ENCODE assay signal across 14 cellular contexts in genomic region chr7:56091591-56091990, GRCh38. TPM values are rescaled to one million over a fixed set of nuclear protein-coding genes. Genes with fewer than 3 reads are reported as not detected.
A peak's percentile ranks its signal among the peaks of the same experiment; 100 is the strongest.
DNase-seq lines count a peak whose midpoint lies in the region; ATAC-seq and TF ChIP-seq lines count a peak whose summit lies in the region.
"Had no signal": no experiment of that assay in that cellular context is flagged by ENCODE, and none has a peak within 500 bp of the region (broad histone marks: within the 10 kb centered on the region; RNA-seq: fewer than 3 reads in every experiment).

No MANE protein-coding gene starts in this region.

- H3K4me1 ChIP-seq in heart right ventricle = peaks cover 3 to 33% (median 25%) of the 10 kb centered on the region in 9 donors
- peaks cover 33% of the 10 kb centered on the region for H3K4me1 ChIP-seq in psoas muscle
- H3K4me1 ChIP-seq: BE2C had no signal

- H3K36me3 ChIP-seq in heart right ventricle (peaks cover 0 to 30% (median 12%) of the 10 kb centered on the region in 9 donors), psoas muscle (ENCODE audit: insufficient read depth in 1 of 2, low read depth in 1 of 2) (peaks cover 0 to 27% of the 10 kb centered on the region in 2 donors)

- H3K36me3 Mint-ChIP-seq in activated B cell treated with CpG ODN at 0.5 μM for 24 hours (ENCODE audit: low read depth) = peaks cover 14% of the 10 kb centered on the region
- peaks cover 6% of the 10 kb centered on the region for H3K36me3 Mint-ChIP-seq in activated CD8-positive, alpha-beta T cell treated with anti-CD3 and anti-CD28 coated beads, Interleukin-2, amount 10 ng/mL, durations not matched to agents 7 days and 5 days (ENCODE audit: low read depth)
- peaks cover 3% of the 10 kb centered on the region for H3K36me3 Mint-ChIP-seq in activated naive CD8-positive, alpha-beta T cell treated with anti-CD3 and anti-CD28 coated beads, Interleukin-2, amount 50 U/mL, for 24 hours (ENCODE audit: low read depth)

- H3K4me3 ChIP-seq in heart right ventricle (peak overlapping the region in 8 of 10 donors; percentile 25 to 49 (median 42)), psoas muscle (peak overlapping the region; percentile 67)

- peak; percentile 66 for DNase-seq in Ammon's horn (ENCODE audit: low spot score)
- DNase-seq in activated B cell treated with CpG ODN at 0.5 μM for 24 hours = no peak
- peak; percentile 70 to 78 for DNase-seq in heart right ventricle
- peak; percentile 74 to 86 for DNase-seq in psoas muscle
- no peak for DNase-seq in activated CD8-positive, alpha-beta T cell treated with anti-CD3 and anti-CD28 coated beads, Interleukin-2, amount 10 ng/mL, durations not matched to agents 7 days and 5 days
- no peak for DNase-seq in NCI-H345 (lab: John Stamatoyannopoulos, UW)
- DNase-seq in activated naive CD8-positive, alpha-beta T cell treated with anti-CD3 and anti-CD28 coated beads, Interleukin-2, amount 50 U/mL, for 24 hours = no peak
- no peak for DNase-seq in GDM1 (lab: John Stamatoyannopoulos, UW)
- DNase-seq: activated CD4-positive, alpha-beta T cell treated with anti-CD3 and anti-CD28 coated beads, Interleukin-2, amount 50 U/mL, for 4 hours; BE2C; dermis blood vessel endothelial cell; NCI-H1092 treated with DMSO at 0.1 percent for 48 hours; T-helper 1 cell had no signal

- H3K4me1 Mint-ChIP-seq in activated B cell treated with CpG ODN at 0.5 μM for 24 hours = no peaks in the 10 kb centered on the region
- H3K4me1 Mint-ChIP-seq in activated CD8-positive, alpha-beta T cell treated with anti-CD3 and anti-CD28 coated beads, Interleukin-2, amount 10 ng/mL, durations not matched to agents 7 days and 5 days (ENCODE audit: low read depth) = peaks cover 3% of the 10 kb centered on the region
- H3K4me1 Mint-ChIP-seq in activated naive CD8-positive, alpha-beta T cell treated with anti-CD3 and anti-CD28 coated beads, Interleukin-2, amount 50 U/mL, for 24 hours = no peaks in the 10 kb centered on the region

- H3K27ac ChIP-seq in heart right ventricle = peak overlapping the region; percentile 74 to 92 (median 84)
- H3K27ac ChIP-seq in psoas muscle = peak overlapping the region; percentile 86

- CTCF ChIA-PET in activated B cell treated with CpG ODN at 0.5 μM for 24 hours (lab: Charles Lee) = no interaction called here
- CTCF ChIA-PET in activated CD8-positive, alpha-beta T cell treated with anti-CD3 and anti-CD28 coated beads, Interleukin-2, amount 10 ng/mL, durations not matched to agents 7 days and 5 days (lab: Charles Lee) = no interaction called here

- no peaks in the 10 kb centered on the region for H3K27me3 ChIP-seq in heart right ventricle
- no peaks in the 10 kb centered on the region for H3K27me3 ChIP-seq in psoas muscle (ENCODE audit: insufficient read depth in 3 of 3, low read length in 2 of 3)
- H3K27me3 ChIP-seq: BE2C had no signal

- H3K9me3 Mint-ChIP-seq in activated B cell treated with CpG ODN at 0.5 μM for 24 hours = no peaks in the 10 kb centered on the region
- H3K9me3 Mint-ChIP-seq in activated CD8-positive, alpha-beta T cell treated with anti-CD3 and anti-CD28 coated beads, Interleukin-2, amount 10 ng/mL, durations not matched to agents 7 days and 5 days (ENCODE audit: insufficient read depth) = no peaks in the 10 kb centered on the region
- no peaks in the 10 kb centered on the region for H3K9me3 Mint-ChIP-seq in activated naive CD8-positive, alpha-beta T cell treated with anti-CD3 and anti-CD28 coated beads, Interleukin-2, amount 50 U/mL, for 24 hours

- no peaks in the 10 kb centered on the region for H3K27me3 Mint-ChIP-seq in activated B cell treated with CpG ODN at 0.5 μM for 24 hours
- no peaks in the 10 kb centered on the region for H3K27me3 Mint-ChIP-seq in activated CD8-positive, alpha-beta T cell treated with anti-CD3 and anti-CD28 coated beads, Interleukin-2, amount 10 ng/mL, durations not matched to agents 7 days and 5 days (ENCODE audit: low read depth)
- no peaks in the 10 kb centered on the region for H3K27me3 Mint-ChIP-seq in activated naive CD8-positive, alpha-beta T cell treated with anti-CD3 and anti-CD28 coated beads, Interleukin-2, amount 50 U/mL, for 24 hours

- H3K4me3 Mint-ChIP-seq in activated B cell treated with CpG ODN at 0.5 μM for 24 hours = no peak overlapping the region
- H3K4me3 Mint-ChIP-seq in activated CD8-positive, alpha-beta T cell treated with anti-CD3 and anti-CD28 coated beads, Interleukin-2, amount 10 ng/mL, durations not matched to agents 7 days and 5 days = no peak overlapping the region
- no peak overlapping the region for H3K4me3 Mint-ChIP-seq in activated naive CD8-positive, alpha-beta T cell treated with anti-CD3 and anti-CD28 coated beads, Interleukin-2, amount 50 U/mL, for 24 hours

- no peaks in the 10 kb centered on the region for H3K9me3 ChIP-seq in heart right ventricle
- H3K9me3 ChIP-seq in psoas muscle = no peaks in the 10 kb centered on the region
- H3K9me3 ChIP-seq: BE2C had no signal

- POLR2A ChIA-PET in activated B cell treated with CpG ODN at 0.5 μM for 24 hours (lab: Charles Lee) = interaction anchor here (1.0 to 1.3 kb wide), 2 partner anchors 15 to 40 kb away, joined by 3 read pairs; partner anchors contain the start of genes CCT6A, CHCHD2 and PSPH
- POLR2A ChIA-PET in activated CD8-positive, alpha-beta T cell treated with anti-CD3 and anti-CD28 coated beads, Interleukin-2, amount 10 ng/mL, durations not matched to agents 7 days and 5 days (lab: Charles Lee) = no interaction called here

- 51 to 63% methylated on average over 3 of the region's 3 CpGs for WGBS in heart right ventricle, 2 donors
- WGBS in psoas muscle, 3 donors = 27 to 41% (median 33%) methylated on average over 3 of the region's 3 CpGs

- intact Hi-C loops in activated B cell treated with CpG ODN at 0.5 μM for 24 hours (cut with micrococcal nuclease) = no loop called here
- intact Hi-C loops in heart right ventricle (cut with DNase I) = loop anchor here in 1 of 10 donors (1.0 kb wide), 1 partner anchor 12 kb away; no protein-coding TSS in a partner anchor
- intact Hi-C loops in psoas muscle (cut with DNase I) = no loop called here

- ATAC-seq in activated B cell treated with CpG ODN at 0.5 μM for 24 hours (ENCODE audit: low read depth) (no peak), heart right ventricle (peak; percentile 78 to 95 (median 90)), psoas muscle (peak; percentile 82 to 85 (median 82))
- no peak for ATAC-seq in activated CD8-positive, alpha-beta T cell treated with anti-CD3 and anti-CD28 coated beads, Interleukin-2, amount 10 ng/mL, durations not matched to agents 7 days and 5 days
- ATAC-seq in activated naive CD8-positive, alpha-beta T cell treated with anti-CD3 and anti-CD28 coated beads, Interleukin-2, amount 50 U/mL, for 24 hours = no peak

- H3K27ac Mint-ChIP-seq in activated B cell treated with CpG ODN at 0.5 μM for 24 hours = peak overlapping the region; percentile 18
- no peak overlapping the region for H3K27ac Mint-ChIP-seq in activated CD8-positive, alpha-beta T cell treated with anti-CD3 and anti-CD28 coated beads, Interleukin-2, amount 10 ng/mL, durations not matched to agents 7 days and 5 days
- H3K27ac Mint-ChIP-seq in activated naive CD8-positive, alpha-beta T cell treated with anti-CD3 and anti-CD28 coated beads, Interleukin-2, amount 50 U/mL, for 24 hours = no peak overlapping the region

- no peak for TF ChIP-seq CTCF in activated B cell treated with CpG ODN at 0.5 μM for 24 hours (IDR thresholded peaks at IDR 0.05)
- no peak for TF ChIP-seq CTCF in heart right ventricle (IDR thresholded peaks at IDR 0.05)
- no peak for TF ChIP-seq CTCF in psoas muscle (IDR thresholded peaks at IDR 0.05)

RNA-seq across cellular contexts. Expression of gene PHKG1, which starts 1.2 kb away (rescaled TPM):
- total RNA-seq in activated B cell treated with CpG ODN at 0.5 μM for 24 hours = 2.0 and 3.4 TPM in 2 replicates
- 10 to 100 TPM; 17.1 to 52.2 (median 24.1) TPM for total RNA-seq in heart right ventricle
- polyA plus RNA-seq in heart right ventricle = 10 to 100 TPM in 1 of 2 donors, 1 to 10 TPM in 1; 2.3 to 14.8 TPM
- total RNA-seq in psoas muscle = 10 to 100 TPM; 32.2 to 99.6 (median 46.3) TPM
- polyA plus RNA-seq in psoas muscle = 10 to 100 TPM in 2 of 3 donors, 1 to 10 TPM in 1; 9.2 to 65.1 (median 39.2) TPM
- total RNA-seq in activated CD8-positive, alpha-beta T cell treated with anti-CD3 and anti-CD28 coated beads, Interleukin-2, amount 10 ng/mL, durations not matched to agents 7 days and 5 days = 1 to 10 TPM; 1.7 to 2.0 TPM

RNA-seq across cellular contexts. Expression of gene CHCHD2, which starts 14.7 kb away (rescaled TPM):
- total RNA-seq in activated B cell treated with CpG ODN at 0.5 μM for 24 hours (309 and 350 TPM in 2 replicates), heart right ventricle (100 to 1,000 TPM; 379 to 537 (median 426) TPM), psoas muscle (100 to 1,000 TPM; 475 to 571 (median 506) TPM)
- polyA plus RNA-seq in heart right ventricle (1,000 to 10,000 TPM in 1 of 2 donors, 10 to 100 TPM in 1; 73.0 to 1,047 TPM), psoas muscle (100 to 1,000 TPM; 593 to 948 (median 729) TPM)
- 100 to 1,000 TPM; 526 to 534 TPM for total RNA-seq in activated CD8-positive, alpha-beta T cell treated with anti-CD3 and anti-CD28 coated beads, Interleukin-2, amount 10 ng/mL, durations not matched to agents 7 days and 5 days

RNA-seq across cellular contexts. Expression of gene NUPR2, which starts 24.6 kb away (rescaled TPM):
- total RNA-seq in activated B cell treated with CpG ODN at 0.5 μM for 24 hours (not detected in 2 replicates), heart right ventricle (not detected), psoas muscle (not detected)
- polyA plus RNA-seq in heart right ventricle (not detected), psoas muscle (not detected)
- total RNA-seq in activated CD8-positive, alpha-beta T cell treated with anti-CD3 and anti-CD28 coated beads, Interleukin-2, amount 10 ng/mL, durations not matched to agents 7 days and 5 days = not detected
- total RNA-seq: dermis blood vessel endothelial cell, frontal cortex had no signal

RNA-seq across cellular contexts. Expression of gene SUMF2, which starts 27.5 kb away (rescaled TPM):
- total RNA-seq in activated B cell treated with CpG ODN at 0.5 μM for 24 hours (91.1 and 103 TPM in 2 replicates), heart right ventricle (10 to 100 TPM; 20.8 to 49.2 (median 32.6) TPM), psoas muscle (10 to 100 TPM; 22.0 to 35.2 (median 22.8) TPM)
- polyA plus RNA-seq in heart right ventricle (10 to 100 TPM; 38.2 to 49.0 TPM), psoas muscle (10 to 100 TPM; 26.8 to 29.1 (median 27.3) TPM)
- 100 to 1,000 TPM; 121 to 124 TPM for total RNA-seq in activated CD8-positive, alpha-beta T cell treated with anti-CD3 and anti-CD28 coated beads, Interleukin-2, amount 10 ng/mL, durations not matched to agents 7 days and 5 days

RNA-seq across cellular contexts. Expression of gene CCT6A, which starts 40.0 kb away (rescaled TPM):
- total RNA-seq in activated B cell treated with CpG ODN at 0.5 μM for 24 hours (149 and 158 TPM in 2 replicates), heart right ventricle (10 to 100 TPM; 53.5 to 74.8 (median 66.2) TPM), psoas muscle (100 to 1,000 TPM in 3 of 4 donors, 10 to 100 TPM in 1; 96.5 to 135 (median 130) TPM)
- polyA plus RNA-seq in heart right ventricle (100 to 1,000 TPM in 1 of 2 donors, 10 to 100 TPM in 1; 79.9 to 155 TPM), psoas muscle (100 to 1,000 TPM; 138 to 259 (median 235) TPM)
- 100 to 1,000 TPM; 157 to 170 TPM for total RNA-seq in activated CD8-positive, alpha-beta T cell treated with anti-CD3 and anti-CD28 coated beads, Interleukin-2, amount 10 ng/mL, durations not matched to agents 7 days and 5 days

Comparison
In these comparisons a context has a peak if more than half of its experiments do, and no peak if none do; other contexts are left out.
1. DNase-seq: peak in Ammon's horn (single experiment), heart right ventricle (2 of 2) and psoas muscle (2 of 2); none in activated B cell treated with CpG ODN at 0.5 μM for 24 hours (single experiment), activated CD8-positive, alpha-beta T cell treated with anti-CD3 and anti-CD28 coated beads, Interleukin-2, amount 10 ng/mL, durations not matched to agents 7 days and 5 days (single experiment), NCI-H345 (single experiment), activated naive CD8-positive, alpha-beta T cell treated with anti-CD3 and anti-CD28 coated beads, Interleukin-2, amount 50 U/mL, for 24 hours (single experiment) and GDM1 (single experiment).
2. ATAC-seq: peak in heart right ventricle (8 of 8) and psoas muscle (4 of 4); none in activated B cell treated with CpG ODN at 0.5 μM for 24 hours (single experiment), activated CD8-positive, alpha-beta T cell treated with anti-CD3 and anti-CD28 coated beads, Interleukin-2, amount 10 ng/mL, durations not matched to agents 7 days and 5 days (single experiment) and activated naive CD8-positive, alpha-beta T cell treated with anti-CD3 and anti-CD28 coated beads, Interleukin-2, amount 50 U/mL, for 24 hours (single experiment).